In genomic region chr6:106659859-106660258, GRCh38 we compare ENCODE assay signal across 18 cellular contexts.
"Had no signal": no experiment of that assay in that cellular context is flagged by ENCODE, and none has a peak within 500 bp of the region (broad histone marks: within the 10 kb centered on the region; RNA-seq: fewer than 3 reads in every experiment).

No MANE protein-coding gene starts in this region.

- H2AFZ ChIP-seq: parathyroid adenoma had no signal

- H3K27me3 Mint-ChIP-seq: activated CD4-positive, alpha-beta T cell treated with anti-CD3 and anti-CD28 coated beads, Interleukin-2, amount 10 ng/mL, durations not matched to agents 24 days and 14 days; activated CD8-positive, alpha-beta T cell treated with anti-CD3 and anti-CD28 coated beads for 36 hours; activated T-cell treated with anti-CD3 and anti-CD28 coated beads, Interleukin-2, amount 50 U/mL, for 24 hours; natural killer cell treated with Interleukin-12 subunit alpha and Interleukin-12 subunit beta and Interleukin-15 and Interleukin-18, amount 100 ng/mL, for 72 hours had no signal

- H3K4me1 Mint-ChIP-seq: stimulated activated effector memory CD8-positive, alpha-beta T cell treated with anti-CD3 and anti-CD28 coated beads, Interleukin-12 subunit alpha, Interleukin-12 subunit beta, amount 100 ng/mL, for 72 hours had no signal

- H3K4me3 ChIP-seq: coronary artery, gastrocnemius medialis, thoracic aorta had no signal

- H3K79me2 ChIP-seq: parathyroid adenoma had no signal

- H3K9ac ChIP-seq: parathyroid adenoma had no signal

- H3K27ac ChIP-seq: coronary artery, gastrocnemius medialis, parathyroid adenoma, thoracic aorta had no signal

- H3K4me3 Mint-ChIP-seq: activated CD4-positive, alpha-beta T cell treated with anti-CD3 and anti-CD28 coated beads, Interleukin-2, amount 10 ng/mL, durations not matched to agents 24 days and 14 days; activated CD8-positive, alpha-beta T cell treated with anti-CD3 and anti-CD28 coated beads for 36 hours; activated naive CD4-positive, alpha-beta T cell treated with anti-CD3 and anti-CD28 coated beads for 36 hours; activated T-cell treated with anti-CD3 and anti-CD28 coated beads, Interleukin-2, amount 50 U/mL, for 24 hours; natural killer cell treated with Interleukin-12 subunit alpha and Interleukin-12 subunit beta and Interleukin-15 and Interleukin-18, amount 100 ng/mL, for 72 hours; stimulated activated effector memory CD8-positive, alpha-beta T cell treated with anti-CD3 and anti-CD28 coated beads, Interleukin-12 subunit alpha, Interleukin-12 subunit beta, amount 100 ng/mL, for 72 hours; T-helper 2 cell treated with Interferon-gamma antibody and Interleukin-4, amounts not matched to agents 5 μg/mL and 100 μg/mL, for 36 hours had no signal

- FAIRE-seq: endometrium had no signal

- H3K27me3 ChIP-seq: gastrocnemius medialis had no signal

- ATAC-seq: activated CD8-positive, alpha-beta T cell treated with anti-CD3 and anti-CD28 coated beads for 36 hours; gastrocnemius medialis; natural killer cell treated with Interleukin-12 subunit alpha and Interleukin-12 subunit beta and Interleukin-15 and Interleukin-18, amount 100 ng/mL, for 72 hours; sciatic nerve; stimulated activated effector memory CD8-positive, alpha-beta T cell treated with anti-CD3 and anti-CD28 coated beads, Interleukin-12 subunit alpha, Interleukin-12 subunit beta, amount 100 ng/mL, for 72 hours had no signal

- DNase-seq: activated CD4-positive, alpha-beta T cell treated with anti-CD3 and anti-CD28 coated beads, Interleukin-2, amount 10 ng/mL, durations not matched to agents 24 days and 14 days; activated CD8-positive, alpha-beta T cell treated with anti-CD3 and anti-CD28 coated beads for 36 hours; activated naive CD4-positive, alpha-beta T cell treated with anti-CD3 and anti-CD28 coated beads for 36 hours; activated T-cell treated with anti-CD3 and anti-CD28 coated beads, Interleukin-2, amount 50 U/mL, for 24 hours; aorta; erythroblast; gastrocnemius medialis; head of caudate nucleus; stimulated activated CD4-positive, alpha-beta T cell treated with anti-CD3 and anti-CD28 coated beads, Interleukin-4, amount 100 ng/mL, for 24 hours had no signal

- H3K27ac Mint-ChIP-seq: activated CD4-positive, alpha-beta T cell treated with anti-CD3 and anti-CD28 coated beads, Interleukin-2, amount 10 ng/mL, durations not matched to agents 24 days and 14 days; activated CD8-positive, alpha-beta T cell treated with anti-CD3 and anti-CD28 coated beads for 36 hours; activated naive CD4-positive, alpha-beta T cell treated with anti-CD3 and anti-CD28 coated beads for 36 hours; activated T-cell treated with anti-CD3 and anti-CD28 coated beads, Interleukin-2, amount 50 U/mL, for 24 hours; activated T-helper 2 cell treated with anti-CD3 and anti-CD28 coated beads, Interferon-gamma antibody, Interleukin-2, Interleukin-4, amounts not matched to agents 10 μg/mL and 5 μg/mL and 100 μg/mL, durations not matched to agents 14 hours and 24 hours and 36 hours; natural killer cell treated with Interleukin-12 subunit alpha and Interleukin-12 subunit beta and Interleukin-15 and Interleukin-18, amount 100 ng/mL, for 72 hours; T-helper 2 cell treated with Interferon-gamma antibody and Interleukin-4, amounts not matched to agents 5 μg/mL and 100 μg/mL, for 36 hours had no signal

- H3K4me1 ChIP-seq: gastrocnemius medialis, parathyroid adenoma had no signal
